ENCODE assay signal across 14 cellular contexts in genomic region chr1:1862905-1863547, GRCh38. TPM values are rescaled to one million over a fixed set of nuclear protein-coding genes. Genes with fewer than 3 reads are reported as not detected.
A peak's percentile ranks its signal among the peaks of the same experiment; 100 is the strongest.
DNase-seq lines count a peak whose midpoint lies in the region; ATAC-seq and TF ChIP-seq lines count a peak whose summit lies in the region.
"Had no signal": no experiment of that assay in that cellular context is flagged by ENCODE, and none has a peak within 500 bp of the region (broad histone marks: within the 10 kb centered on the region; RNA-seq: fewer than 3 reads in every experiment).

No MANE protein-coding gene starts in this region.

- ATAC-seq in heart right ventricle (no peak), activated B cell treated with CpG ODN at 0.5 μM for 24 hours (ENCODE audit: low read depth) (no peak), GM19023 (IDR thresholded peaks at IDR 0.05; ENCODE audit: unreplicated experiment) (no peak), HG03520 (IDR thresholded peaks at IDR 0.05; ENCODE audit: unreplicated experiment) (no peak)
- ATAC-seq: foreskin keratinocyte, PC-3 had no signal

- H3K9me3 Mint-ChIP-seq in activated B cell treated with CpG ODN at 0.5 μM for 24 hours (no peaks in the 10 kb centered on the region), mesothelial cell of epicardium (no peaks in the 10 kb centered on the region)

- no peaks in the 10 kb centered on the region for H3K9me3 ChIP-seq in heart right ventricle
- H3K9me3 ChIP-seq: HAP-1 had no signal

- peaks cover 31 to 99% (median 95%) of the 10 kb centered on the region in 9 donors for H3K4me1 ChIP-seq in heart right ventricle

- H3K4me3 ChIP-seq in heart right ventricle = no peak overlapping the region
- H3K4me3 ChIP-seq: coronary artery, HAP-1 had no signal

- no peak for TF ChIP-seq CTCF in heart right ventricle (IDR thresholded peaks at IDR 0.05)
- no peak for TF ChIP-seq CTCF in activated B cell treated with CpG ODN at 0.5 μM for 24 hours (IDR thresholded peaks at IDR 0.05)
- TF ChIP-seq CTCF in mesothelial cell of epicardium (IDR thresholded peaks at IDR 0.05; ENCODE audit: unreplicated experiment) = no peak

- WGBS in heart right ventricle, 2 donors = 56 to 67% methylated on average over 6 of the region's 6 CpGs

- H3K27ac Mint-ChIP-seq in activated B cell treated with CpG ODN at 0.5 μM for 24 hours (peak overlapping the region; percentile 98), mesothelial cell of epicardium (peak overlapping the region; percentile 81)

- intact Hi-C loops in cardiac septum (cut with DNase I) = no loop called here
- intact Hi-C loops in heart right ventricle (cut with DNase I) = no loop called here
- intact Hi-C loops in activated B cell treated with CpG ODN at 0.5 μM for 24 hours (cut with micrococcal nuclease) = loop anchor here (5.0 kb wide), 1 partner anchor 36 kb away; no protein-coding TSS in a partner anchor

- H3K27me3 Mint-ChIP-seq in activated B cell treated with CpG ODN at 0.5 μM for 24 hours = no peaks in the 10 kb centered on the region
- H3K27me3 Mint-ChIP-seq in mesothelial cell of epicardium (ENCODE audit: low read depth) = no peaks in the 10 kb centered on the region

- H3K36me3 Mint-ChIP-seq in activated B cell treated with CpG ODN at 0.5 μM for 24 hours (ENCODE audit: low read depth) (peaks cover 10% of the 10 kb centered on the region), mesothelial cell of epicardium (peaks cover 4% of the 10 kb centered on the region)

- peak; percentile 54 for DNase-seq in cardiac septum (ENCODE audit: low spot score)
- DNase-seq in heart right ventricle = no peak
- no peak for DNase-seq in activated B cell treated with CpG ODN at 0.5 μM for 24 hours
- no peak for DNase-seq in mesothelial cell of epicardium (ENCODE audit: low spot score in 2 of 2, unreplicated experiment in 2 of 2)
- DNase-seq in NCI-H1436 (lab: John Stamatoyannopoulos, UW) = no peak
- no peak for DNase-seq in activated CD4-positive, CD25-positive, alpha-beta regulatory T cell (lab: John Stamatoyannopoulos, UW)
- DNase-seq: COR-L47; PC-3; stimulated activated CD4-positive, alpha-beta T cell treated with anti-CD3 and anti-CD28 coated beads, Interleukin-4, amount 100 ng/mL, for 1 hour had no signal

- H3K36me3 ChIP-seq in heart right ventricle = no peaks in the 10 kb centered on the region

- CTCF ChIA-PET in activated B cell treated with CpG ODN at 0.5 μM for 24 hours (lab: Charles Lee) = interaction anchor here (0.6 kb wide), 1 partner anchor 41 kb away, joined by 3 read pairs; no protein-coding TSS in a partner anchor

- H3K4me1 Mint-ChIP-seq in activated B cell treated with CpG ODN at 0.5 μM for 24 hours (peaks cover 85% of the 10 kb centered on the region), mesothelial cell of epicardium (peaks cover 27% of the 10 kb centered on the region)

- H3K4me3 Mint-ChIP-seq in activated B cell treated with CpG ODN at 0.5 μM for 24 hours (peak overlapping the region; percentile 9), mesothelial cell of epicardium (no peak overlapping the region)

- H3K27ac ChIP-seq in heart right ventricle = peak overlapping the region in 3 of 10 donors; percentile 48 to 87 (median 49)
- H3K27ac ChIP-seq: coronary artery, foreskin keratinocyte had no signal

- POLR2A ChIA-PET in activated B cell treated with CpG ODN at 0.5 μM for 24 hours (lab: Charles Lee) = interaction anchor here (1.6 to 2.2 kb wide), 2 partner anchors 22 to 46 kb away, joined by 4 to 10 read pairs; no protein-coding TSS in a partner anchor

- no peaks in the 10 kb centered on the region for H3K27me3 ChIP-seq in heart right ventricle
- H3K27me3 ChIP-seq: foreskin keratinocyte had no signal

RNA-seq across cellular contexts. Expression of gene GNB1, which starts 27.9 kb away (rescaled TPM):
- total RNA-seq in cardiac septum = 183 TPM
- total RNA-seq in heart right ventricle = 100 to 1,000 TPM; 139 to 228 (median 174) TPM
- polyA plus RNA-seq in heart right ventricle = 100 to 1,000 TPM in 1 of 2 donors, 10 to 100 TPM in 1; 64.9 to 109 TPM
- total RNA-seq in activated B cell treated with CpG ODN at 0.5 μM for 24 hours = 266 and 302 TPM in 2 replicates
- 272 to 289 TPM (median 283 TPM) in 3 replicates for total RNA-seq in mesothelial cell of epicardium

RNA-seq across cellular contexts. Expression of gene CALML6, which starts 52.0 kb away (rescaled TPM):
- total RNA-seq in cardiac septum (0.16 TPM), heart right ventricle (under 1 TPM in 2 of 10 donors, not detected in 8; 0.20 TPM), activated B cell treated with CpG ODN at 0.5 μM for 24 hours (0.73 and 1.3 TPM in 2 replicates), mesothelial cell of epicardium (1.6 to 2.7 TPM (median 1.9 TPM) in 3 replicates)
- under 1 TPM; 0.09 to 0.88 TPM for polyA plus RNA-seq in heart right ventricle
- total RNA-seq: foreskin keratinocyte had no signal

RNA-seq across cellular contexts. Expression of gene TMEM52, which starts 56.1 kb away (rescaled TPM):
- total RNA-seq in cardiac septum (0.70 TPM), heart right ventricle (1 to 10 TPM in 6 of 10 donors, under 1 TPM in 2, not detected in 2; 0.58 to 3.1 (median 1.9) TPM), activated B cell treated with CpG ODN at 0.5 μM for 24 hours (0.29 and 0.51 TPM in 2 replicates), mesothelial cell of epicardium (2.1 to 2.8 TPM (median 2.5 TPM) in 3 replicates)
- 10 to 100 TPM in 1 of 2 donors, 1 to 10 TPM in 1; 1.0 to 11.5 TPM for polyA plus RNA-seq in heart right ventricle
